In the genomic region with DNA sequence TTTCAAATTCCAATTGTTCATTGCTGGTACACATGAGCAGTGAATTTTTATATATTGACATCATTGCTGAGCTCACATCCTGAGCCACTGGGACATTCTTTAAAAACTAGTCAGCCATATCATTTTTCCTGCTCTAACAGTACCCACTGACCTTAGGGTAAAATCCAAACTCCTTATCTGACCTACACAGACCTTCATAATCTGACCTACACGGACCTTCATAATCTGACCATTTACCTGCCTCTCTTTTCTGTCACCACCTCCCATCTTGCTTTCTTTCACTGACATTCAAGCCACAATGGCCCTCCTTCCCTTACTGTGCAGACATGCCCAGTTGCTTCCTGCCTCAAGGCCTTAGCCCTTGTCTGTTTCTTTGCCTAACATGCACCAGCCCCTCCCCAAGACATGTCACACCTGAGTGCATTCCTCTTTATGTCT, we compare ENCODE assay signal across 17 cellular contexts. TPM values are rescaled to one million over a fixed set of nuclear protein-coding genes. Genes with fewer than 3 reads are reported as not detected.
DNase-seq lines count a peak whose midpoint lies in the region; ATAC-seq and TF ChIP-seq lines count a peak whose summit lies in the region.
"Had no signal": no experiment of that assay in that cellular context is flagged by ENCODE, and none has a peak within 500 bp of the region (broad histone marks: within the 10 kb centered on the region; RNA-seq: fewer than 3 reads in every experiment).

No MANE protein-coding gene starts in this region.

- no peak for ATAC-seq in HG03460 (IDR thresholded peaks at IDR 0.05; ENCODE audit: unreplicated experiment)

- peak overlapping the region; percentile 12; the same call in 1 of the 2 replicates for H2AFZ ChIP-seq in GM23248
- no peak overlapping the region for H2AFZ ChIP-seq in osteoblast (ENCODE audit: low read length)
- H2AFZ ChIP-seq: hepatocyte had no signal

- H3K9me3 ChIP-seq in GM23248 (ENCODE audit: low read depth) = no peaks in the 10 kb centered on the region
- no peaks in the 10 kb centered on the region for H3K9me3 ChIP-seq in osteoblast (ENCODE audit: low read depth, low read length)

- H3K4me2 ChIP-seq in GM23248 (ENCODE audit: unreplicated experiment) (peak overlapping the region; percentile 67), osteoblast (ENCODE audit: insufficient read depth, low read length) (peak overlapping the region; percentile 6)
- H3K4me2 ChIP-seq: hepatocyte had no signal

- H3K36me3 ChIP-seq in GM23248 (ENCODE audit: low read depth) (no peaks in the 10 kb centered on the region), osteoblast (ENCODE audit: insufficient read depth, low read length) (no peaks in the 10 kb centered on the region)

- 4 to 20% methylated on average over 1 of the region's 1 CpG for WGBS in GM23248 (ENCODE audit: low coverage in 1 of 2, low lambda C conversion rate in 2 of 2, missing lambda C conversion rate in 2 of 2), 2 experiments

- H3K4me3 ChIP-seq in GM23248 (no peak overlapping the region; the same call in 1 of the 2 replicates), epithelial cell of esophagus (ENCODE audit: low read length) (no peak overlapping the region), osteoblast (ENCODE audit: insufficient read depth, low read length) (no peak overlapping the region)
- H3K4me3 ChIP-seq: dorsolateral prefrontal cortex, hepatocyte had no signal

- peaks cover 10% of the 10 kb centered on the region for H3F3A ChIP-seq in GM23248 (ENCODE audit: insufficient read depth)

- H3K27ac ChIP-seq in GM23248 (peak overlapping the region; percentile 64), RWPE1 (no peak overlapping the region; the same call in 1 of the 2 replicates), osteoblast (ENCODE audit: low read depth, low read length) (peak overlapping the region; percentile 78)
- H3K27ac ChIP-seq: dorsolateral prefrontal cortex, hepatocyte had no signal

- CTCF ChIA-PET in RWPE1 (lab: Yijun Ruan, JAX) = interaction anchor here (0.6 kb wide), 1 partner anchor 23 kb away, joined by 6 read pairs; no protein-coding TSS in a partner anchor

- DNase-seq in GM23248 (peak; percentile 80), RWPE1 (ENCODE audit: low spot score) (peak; percentile 85), epithelial cell of esophagus (ENCODE audit: low read depth) (peak; percentile 71), osteoblast (ENCODE audit: insufficient read length, low spot score, missing footprints) (no peak), NCI-H526 (lab: John Stamatoyannopoulos, UW) (no peak), D341Med (ENCODE audit: low spot score) (no peak), iPS-NIHi11 (ENCODE audit: low spot score) (no peak)
- DNase-seq: activated naive CD4-positive, alpha-beta T cell treated with anti-CD3 and anti-CD28 coated beads, Interleukin-2, amount 10 ng/mL, durations not matched to agents 7 days and 5 days; dorsolateral prefrontal cortex; NCI-H187 treated with DMSO at 0.1 percent for 48 hours; stimulated activated CD4-positive, alpha-beta T cell treated with anti-CD3 and anti-CD28 coated beads, Interleukin-4, amount 100 ng/mL, for 4 hours had no signal

- TF ChIP-seq CTCF in RWPE1 (conservative IDR thresholded peaks at IDR 0.05; ENCODE audit: low read depth) (no peak), epithelial cell of esophagus (IDR thresholded peaks at IDR 0.05; ENCODE audit: insufficient read depth, low read depth, low read length, missing control alignments) (no peak), osteoblast (IDR thresholded peaks at IDR 0.05; ENCODE audit: extremely low read depth, low read depth, low read length) (no peak)

- H3K4me1 ChIP-seq in GM23248 (ENCODE audit: insufficient read depth) = peaks cover 62% of the 10 kb centered on the region
- peaks cover 52% of the 10 kb centered on the region for H3K4me1 ChIP-seq in osteoblast (ENCODE audit: insufficient read depth, low read length)

- in situ Hi-C loops in GM23248 (cut with MboI) = no loop called here

- no peaks in the 10 kb centered on the region for H3K9me2 ChIP-seq in GM23248 (ENCODE audit: insufficient read depth)

- POLR2A ChIA-PET in RWPE1 (lab: Yijun Ruan, JAX; ENCODE audit: low non-redundant PET) = no interaction called here

- H3K79me2 ChIP-seq in GM23248 (ENCODE audit: insufficient read depth) (peaks cover 89% of the 10 kb centered on the region), osteoblast (ENCODE audit: insufficient read depth, low read length) (peaks cover 60% of the 10 kb centered on the region)
- H3K79me2 ChIP-seq: hepatocyte had no signal

- H3K27me3 ChIP-seq in GM23248 (replicated peaks; ENCODE audit: insufficient read depth) (no peaks in the 10 kb centered on the region), osteoblast (ENCODE audit: insufficient read depth, low read length) (no peaks in the 10 kb centered on the region)
- H3K27me3 ChIP-seq: dorsolateral prefrontal cortex, hepatocyte had no signal

- no peak overlapping the region for H3K9ac ChIP-seq in GM23248

- H4K20me1 ChIP-seq in GM23248 (ENCODE audit: insufficient read depth) (no peaks in the 10 kb centered on the region), osteoblast (ENCODE audit: insufficient read depth, low read length) (no peaks in the 10 kb centered on the region)

RNA-seq across cellular contexts. Expression of gene CUZD1, which starts 16.1 kb away (rescaled TPM):
- 0.11 and 0.13 TPM in 2 replicates for total RNA-seq in GM23248 (2014; rRNA removed; shearing (Covaris generic))
- polyA plus RNA-seq in GM23248 (2016; fragmentation: Nextera tagmentation; extraction: Ambion mirVana) = 0.22 and 0.31 TPM in 2 replicates
- total RNA-seq in osteoblast = 0.36 and 0.59 TPM in 2 replicates
- total RNA-seq: hepatocyte, mesothelial cell of epicardium had no signal
- polyA plus RNA-seq: hepatocyte had no signal

RNA-seq across cellular contexts. Expression of gene FAM24B, which starts 17.6 kb away (rescaled TPM):
- total RNA-seq in GM23248 (2014; rRNA removed; shearing (Covaris generic)) = 3.3 and 3.8 TPM in 2 replicates
- polyA plus RNA-seq in GM23248 (2016; fragmentation: Nextera tagmentation; extraction: Ambion mirVana) = 5.7 and 7.0 TPM in 2 replicates
- 1.8 and 4.4 TPM in 2 replicates for total RNA-seq in osteoblast
- total RNA-seq: hepatocyte, mesothelial cell of epicardium had no signal
- polyA plus RNA-seq: hepatocyte had no signal

RNA-seq across cellular contexts. Expression of gene FAM24A, which starts 48.7 kb away (rescaled TPM):
- total RNA-seq in GM23248 (2014; rRNA removed; shearing (Covaris generic)) = not detected in 2 replicates
- polyA plus RNA-seq in GM23248 (2016; fragmentation: Nextera tagmentation; extraction: Ambion mirVana) = not detected in 2 replicates
- not detected in 2 replicates for total RNA-seq in osteoblast
- total RNA-seq: activated CD8-positive, alpha-beta memory T cell treated with anti-CD3 and anti-CD28 coated beads for 36 hours; dorsolateral prefrontal cortex; hepatocyte; mesothelial cell of epicardium; pulmonary artery endothelial cell had no signal
- polyA plus RNA-seq: hepatocyte, IgD-negative memory B cell had no signal

Comparison
In these comparisons a context has a peak if more than half of its experiments do, and no peak if none do; other contexts are left out.
1. DNase-seq: peak in GM23248 (single experiment), RWPE1 (single experiment) and epithelial cell of esophagus (single experiment); none in osteoblast (single experiment), NCI-H526 (0 of 2), D341Med (single experiment) and iPS-NIHi11 (single experiment).